Comparison of ENCODE assay signal across 20 cellular contexts in genomic region chr1:19866758-19867157, GRCh38. TPM values are rescaled to one million over a fixed set of nuclear protein-coding genes. Genes with fewer than 3 reads are reported as not detected.
A peak's percentile ranks its signal among the peaks of the same experiment; 100 is the strongest.
DNase-seq lines count a peak whose midpoint lies in the region; ATAC-seq and TF ChIP-seq lines count a peak whose summit lies in the region.
"Had no signal": no experiment of that assay in that cellular context is flagged by ENCODE, and none has a peak within 500 bp of the region (broad histone marks: within the 10 kb centered on the region; RNA-seq: fewer than 3 reads in every experiment).

No MANE protein-coding gene starts in this region.

- WGBS in mesenchymal stem cell: 71% methylated on average over 1 of the region's 1 CpG

- no peak overlapping the region for H3K14ac ChIP-seq in mesenchymal stem cell (ENCODE audit: low read length in 2 of 2)

- peaks cover 36 to 42% of the 10 kb centered on the region in 2 donors for H3K27me3 Mint-ChIP-seq in natural killer cell treated with Interleukin-12 subunit alpha and Interleukin-12 subunit beta and Interleukin-15 and Interleukin-18, amount 100 ng/mL, for 72 hours

- peaks cover 0 to 5% of the 10 kb centered on the region in 2 experiments for H3K27me3 ChIP-seq in mesenchymal stem cell (ENCODE audit: control insufficient read depth in 1 of 2, insufficient read depth in 1 of 2, low read length in 2 of 2)
- H3K27me3 ChIP-seq: BE2C, right lobe of liver had no signal

- H4K91ac ChIP-seq in mesenchymal stem cell (ENCODE audit: low read length): no peak overlapping the region

- H3K36me3 ChIP-seq in mesenchymal stem cell (ENCODE audit: control insufficient read depth in 1 of 2, insufficient read depth in 2 of 2, low read depth in 1 of 2, low read length in 2 of 2): no peaks in the 10 kb centered on the region
- H3K36me3 ChIP-seq: BE2C, right lobe of liver had no signal

- peaks cover 6% of the 10 kb centered on the region for H3K9me3 ChIP-seq in mesenchymal stem cell (ENCODE audit: control insufficient read depth, low read length)
- H3K9me3 ChIP-seq: BE2C, right lobe of liver had no signal

- no peak overlapping the region for H2BK5ac ChIP-seq in mesenchymal stem cell (ENCODE audit: low read depth, low read length, poor library complexity, severe bottlenecking)

- H3K27ac ChIP-seq in mesenchymal stem cell (ENCODE audit: low read length, poor library complexity, severe bottlenecking) (no peak overlapping the region), coronary artery (no peak overlapping the region)
- H3K27ac ChIP-seq: right lobe of liver had no signal

- H3K4me3 Mint-ChIP-seq in natural killer cell treated with Interleukin-12 subunit alpha and Interleukin-12 subunit beta and Interleukin-15 and Interleukin-18, amount 100 ng/mL, for 72 hours: no peak overlapping the region
- H3K4me3 Mint-ChIP-seq: naive thymus-derived CD8-positive, alpha-beta T cell; stimulated activated naive CD8-positive, alpha-beta T cell treated with anti-CD3 and anti-CD28 coated beads, Interleukin-15, amount 100 ng/mL, for 72 hours had no signal

- H2BK12ac ChIP-seq in mesenchymal stem cell (ENCODE audit: low read length in 2 of 2): no peak overlapping the region

- no peaks in the 10 kb centered on the region for H3K36me3 Mint-ChIP-seq in natural killer cell treated with Interleukin-12 subunit alpha and Interleukin-12 subunit beta and Interleukin-15 and Interleukin-18, amount 100 ng/mL, for 72 hours

- H3K4me1 Mint-ChIP-seq in natural killer cell treated with Interleukin-12 subunit alpha and Interleukin-12 subunit beta and Interleukin-15 and Interleukin-18, amount 100 ng/mL, for 72 hours (ENCODE audit: low read depth in 2 of 2): no peaks in the 10 kb centered on the region
- H3K4me1 Mint-ChIP-seq: naive thymus-derived CD8-positive, alpha-beta T cell; stimulated activated naive CD8-positive, alpha-beta T cell treated with anti-CD3 and anti-CD28 coated beads, Interleukin-15, amount 100 ng/mL, for 72 hours had no signal

- no peak overlapping the region for H4K8ac ChIP-seq in mesenchymal stem cell (ENCODE audit: low read length)

- no peak overlapping the region for H2AFZ ChIP-seq in mesenchymal stem cell (ENCODE audit: low read depth, low read length)

- no peak overlapping the region for H3K4me3 ChIP-seq in mesenchymal stem cell (ENCODE audit: insufficient read depth in 1 of 2, low read depth in 1 of 2, low read length in 2 of 2)
- no peak overlapping the region for H3K4me3 ChIP-seq in coronary artery
- H3K4me3 ChIP-seq: right lobe of liver had no signal

- H2AK5ac ChIP-seq in mesenchymal stem cell (ENCODE audit: low read length, severe bottlenecking): no peak overlapping the region

- H3K4me1 ChIP-seq in mesenchymal stem cell (ENCODE audit: control insufficient read depth, insufficient read depth, low read depth, low read length): no peaks in the 10 kb centered on the region
- H3K4me1 ChIP-seq: BE2C, right lobe of liver had no signal

- no peak overlapping the region for H2BK15ac ChIP-seq in mesenchymal stem cell (ENCODE audit: low read depth, poor library complexity, severe bottlenecking)

- peak; percentile 77 for DNase-seq in DMS53 (lab: John Stamatoyannopoulos, UW)
- peak; percentile 62 for DNase-seq in LoVo (ENCODE audit: low spot score)
- peak; percentile 76 for DNase-seq in SW480 (ENCODE audit: low spot score)
- peak; percentile 59 for DNase-seq in mesenchymal stem cell
- no peak for DNase-seq in stimulated activated CD4-positive, alpha-beta T cell treated with anti-CD3 and anti-CD28 coated beads, Interleukin-2, amount 100 ng/mL, for 24 hours
- DNase-seq in natural killer cell treated with Interleukin-12 subunit alpha and Interleukin-12 subunit beta and Interleukin-15 and Interleukin-18, amount 100 ng/mL, for 72 hours (ENCODE audit: low spot score): no peak
- no peak for DNase-seq in coronary artery (ENCODE audit: low spot score)
- no peak for DNase-seq in NCI-H345 treated with DMSO at 0.1 percent for 48 hours (lab: John Stamatoyannopoulos, UW; ENCODE audit: unreplicated experiment)
- DNase-seq: activated CD4-positive, alpha-beta T cell treated with anti-CD3 and anti-CD28 coated beads, Interleukin-2, amount 50 U/mL, for 48 hours; activated gamma-delta T cell treated with Interleukin-2 at 50 U/mL for 16 hours; BE2C; DND-41; effector CD8-positive, alpha-beta T cell; kidney; naive thymus-derived CD8-positive, alpha-beta T cell; NCI-H524 treated with DMSO at 0.1 percent for 48 hours; right lobe of liver; SIG-M5; stimulated activated naive CD8-positive, alpha-beta T cell treated with anti-CD3 and anti-CD28 coated beads, Interleukin-15, amount 100 ng/mL, for 72 hours had no signal

- no peak overlapping the region for H3K4ac ChIP-seq in mesenchymal stem cell (ENCODE audit: low read depth in 1 of 2, low read length in 2 of 2)

- peak overlapping the region; percentile 44 for H3K9ac ChIP-seq in mesenchymal stem cell (ENCODE audit: low read length)

- no peaks in the 10 kb centered on the region for H3K9me3 Mint-ChIP-seq in natural killer cell treated with Interleukin-12 subunit alpha and Interleukin-12 subunit beta and Interleukin-15 and Interleukin-18, amount 100 ng/mL, for 72 hours

- H3K18ac ChIP-seq in mesenchymal stem cell (ENCODE audit: low read depth in 1 of 2, low read length in 2 of 2): no peak overlapping the region

- no peak overlapping the region for H3K23ac ChIP-seq in mesenchymal stem cell (ENCODE audit: low read length in 2 of 2)

- H3K27ac Mint-ChIP-seq in natural killer cell treated with Interleukin-12 subunit alpha and Interleukin-12 subunit beta and Interleukin-15 and Interleukin-18, amount 100 ng/mL, for 72 hours: no peak overlapping the region
- H3K27ac Mint-ChIP-seq: naive thymus-derived CD8-positive, alpha-beta T cell; stimulated activated naive CD8-positive, alpha-beta T cell treated with anti-CD3 and anti-CD28 coated beads, Interleukin-15, amount 100 ng/mL, for 72 hours had no signal

- no peak overlapping the region for H3K4me2 ChIP-seq in mesenchymal stem cell (ENCODE audit: low read length, poor library complexity, severe bottlenecking)

- no peak for ATAC-seq in natural killer cell treated with Interleukin-12 subunit alpha and Interleukin-12 subunit beta and Interleukin-15 and Interleukin-18, amount 100 ng/mL, for 72 hours
- ATAC-seq: naive thymus-derived CD8-positive, alpha-beta T cell; right lobe of liver; stimulated activated naive CD8-positive, alpha-beta T cell treated with anti-CD3 and anti-CD28 coated beads, Interleukin-15, amount 100 ng/mL, for 72 hours had no signal

- no peaks in the 10 kb centered on the region for H3K79me1 ChIP-seq in mesenchymal stem cell (replicated peaks; ENCODE audit: low read length, poor library complexity, severe bottlenecking)

- no peak overlapping the region for H2BK120ac ChIP-seq in mesenchymal stem cell (ENCODE audit: low read depth, low read length)

- TF ChIP-seq CTCF in coronary artery (IDR thresholded peaks at IDR 0.05): no peak

RNA-seq across cellular contexts. Expression of gene OTUD3, which starts 15.4 kb away (rescaled TPM):
- 4.1 TPM for polyA plus RNA-seq in mesenchymal stem cell (2013, experiment 1 of 2)
- polyA plus RNA-seq in mesenchymal stem cell (2013, experiment 2 of 2): 3.6 TPM
- 10 to 100 TPM; 11.6 to 27.4 TPM for total RNA-seq in natural killer cell treated with Interleukin-12 subunit alpha and Interleukin-12 subunit beta and Interleukin-15 and Interleukin-18, amount 100 ng/mL, for 72 hours

RNA-seq across cellular contexts. Expression of gene RNF186, which starts 51.7 kb away (rescaled TPM):
- polyA plus RNA-seq in mesenchymal stem cell (2013, experiment 1 of 2): not detected
- polyA plus RNA-seq in mesenchymal stem cell (2013, experiment 2 of 2): not detected
- not detected for total RNA-seq in natural killer cell treated with Interleukin-12 subunit alpha and Interleukin-12 subunit beta and Interleukin-15 and Interleukin-18, amount 100 ng/mL, for 72 hours
- total RNA-seq: bronchial epithelial cell; naive thymus-derived CD8-positive, alpha-beta T cell had no signal
- polyA plus RNA-seq: naive thymus-derived CD8-positive, alpha-beta T cell had no signal

RNA-seq across cellular contexts. Expression of gene PLA2G2E, which starts 56.7 kb away (rescaled TPM):
- not detected for polyA plus RNA-seq in mesenchymal stem cell (2013, experiment 1 of 2)
- polyA plus RNA-seq in mesenchymal stem cell (2013, experiment 2 of 2): not detected
- total RNA-seq in natural killer cell treated with Interleukin-12 subunit alpha and Interleukin-12 subunit beta and Interleukin-15 and Interleukin-18, amount 100 ng/mL, for 72 hours: not detected
- total RNA-seq: bronchial epithelial cell; kidney; naive thymus-derived CD8-positive, alpha-beta T cell; right lobe of liver had no signal
- polyA plus RNA-seq: naive thymus-derived CD8-positive, alpha-beta T cell had no signal

Comparison
In these comparisons a context has a peak if more than half of its experiments do, and no peak if none do; other contexts are left out.
1. DNase-seq: peak in DMS53 (single experiment), LoVo (single experiment), SW480 (single experiment) and mesenchymal stem cell (single experiment); none in stimulated activated CD4-positive, alpha-beta T cell treated with anti-CD3 and anti-CD28 coated beads, Interleukin-2, amount 100 ng/mL, for 24 hours (0 of 2), natural killer cell treated with Interleukin-12 subunit alpha and Interleukin-12 subunit beta and Interleukin-15 and Interleukin-18, amount 100 ng/mL, for 72 hours (single experiment), coronary artery (single experiment) and NCI-H345 treated with DMSO at 0.1 percent for 48 hours (single experiment).